10 cellular contexts compared by ENCODE assay signal in the genomic region with DNA sequence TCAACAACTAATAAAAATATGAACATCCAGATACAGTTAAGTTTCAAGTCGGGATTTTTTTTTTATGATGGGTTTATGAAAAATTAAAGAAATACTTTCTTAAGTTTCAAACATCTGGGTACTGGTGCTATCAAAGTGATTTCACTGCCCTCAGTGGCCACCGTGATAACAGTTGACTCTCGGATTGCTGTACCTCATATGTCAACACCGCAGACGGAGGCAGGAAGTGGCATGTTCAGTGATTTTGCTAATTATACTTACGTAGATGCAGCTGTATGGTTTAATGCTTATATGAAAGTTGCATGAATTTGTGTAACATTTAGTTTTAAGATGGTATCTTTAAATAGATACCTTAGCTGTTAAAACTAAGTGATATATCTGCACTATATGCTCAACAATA. TPM values are rescaled to one million over a fixed set of nuclear protein-coding genes. Genes with fewer than 3 reads are reported as not detected.
DNase-seq lines count a peak whose midpoint lies in the region; ATAC-seq and TF ChIP-seq lines count a peak whose summit lies in the region.
"Had no signal": no experiment of that assay in that cellular context is flagged by ENCODE, and none has a peak within 500 bp of the region (broad histone marks: within the 10 kb centered on the region; RNA-seq: fewer than 3 reads in every experiment).

No MANE protein-coding gene starts in this region.

- peaks cover 3% of the 10 kb centered on the region for H3K4me1 ChIP-seq in right cardiac atrium (ENCODE audit: control insufficient read depth, insufficient read depth, low read length)

- H3K9me3 Mint-ChIP-seq in CD4-positive, alpha-beta T cell: no peaks in the 10 kb centered on the region
- H3K9me3 Mint-ChIP-seq in naive thymus-derived CD8-positive, alpha-beta T cell: no peaks in the 10 kb centered on the region
- H3K9me3 Mint-ChIP-seq: mesothelial cell of epicardium had no signal

- no peaks in the 10 kb centered on the region for H3K9me2 ChIP-seq in SU-DHL-6 (replicated peaks; ENCODE audit: insufficient read depth, low read length)

- H3K4me3 ChIP-seq in SU-DHL-6 (ENCODE audit: insufficient read depth, low read length, poor library complexity, severe bottlenecking) (no peak overlapping the region), right cardiac atrium (ENCODE audit: low read length) (no peak overlapping the region)

- H3K4me2 ChIP-seq in SU-DHL-6 (ENCODE audit: low read depth, low read length, poor library complexity, severe bottlenecking): peak overlapping the region; percentile 29

- CTCF ChIA-PET in CD4-positive, alpha-beta T cell (lab: Charles Lee): no interaction called here
- CTCF ChIA-PET in GM10248 (lab: Yijun Ruan, JAX): no interaction called here

- H4K20me1 ChIP-seq in SU-DHL-6 (ENCODE audit: low read depth, low read length): no peaks in the 10 kb centered on the region

- TF ChIP-seq CTCF in CD4-positive, alpha-beta T cell (IDR thresholded peaks at IDR 0.05): no peak
- TF ChIP-seq CTCF in SU-DHL-6 (IDR thresholded peaks at IDR 0.05; ENCODE audit: insufficient read depth, low read length, poor library complexity, severe bottlenecking) (no peak), GM10248 (IDR thresholded peaks at IDR 0.05; ENCODE audit: control extremely low read depth, extremely low read depth, low read depth, missing control alignments) (no peak)

- POLR2A ChIA-PET in CD4-positive, alpha-beta T cell (lab: Charles Lee): interaction anchor here (0.8 to 1.1 kb wide), 3 partner anchors 10 to 854 kb away, joined by 3 read pairs; a partner anchor contains a TSS
- POLR2A ChIA-PET in naive thymus-derived CD8-positive, alpha-beta T cell (lab: Charles Lee): no interaction called here
- POLR2A ChIA-PET in GM10248 (lab: Yijun Ruan, JAX): no interaction called here

- no peak overlapping the region for H3K9ac ChIP-seq in SU-DHL-6 (ENCODE audit: low read length)

- no peaks in the 10 kb centered on the region for H3K79me2 ChIP-seq in SU-DHL-6 (ENCODE audit: insufficient read depth, low read length)

- intact Hi-C loops in CD4-positive, alpha-beta T cell (cut with DNase I, micrococcal nuclease): no loop called here
- intact Hi-C loops in right cardiac atrium (cut with DNase I): no loop called here

- no peak overlapping the region for H3K27ac ChIP-seq in CD4-positive, alpha-beta T cell (ENCODE audit: low read depth, low read length)
- H3K27ac ChIP-seq in SU-DHL-6 (ENCODE audit: low read depth, low read length) (peak overlapping the region; percentile 39; the same call in 1 of the 2 replicates), right cardiac atrium (ENCODE audit: low read length) (no peak overlapping the region)

- no peaks in the 10 kb centered on the region for H3F3A ChIP-seq in SU-DHL-6 (ENCODE audit: insufficient read depth)

- peak overlapping the region; percentile 49 for H3K4me3 Mint-ChIP-seq in CD4-positive, alpha-beta T cell
- H3K4me3 Mint-ChIP-seq in naive thymus-derived CD8-positive, alpha-beta T cell: peak overlapping the region in 8 of 10 donors; percentile 17 to 76 (median 56)
- H3K4me3 Mint-ChIP-seq: mesothelial cell of epicardium had no signal

- DNase-seq in CD4-positive, alpha-beta T cell: peak in 7 of 10 experiments; percentile 11 to 46 (median 30)
- peak; percentile 15 for DNase-seq in activated effector memory CD4-positive, alpha-beta T cell treated with Interleukin-2 at 50 U/mL for 16 hours
- DNase-seq in naive thymus-derived CD8-positive, alpha-beta T cell: peak; percentile 6 to 79 (median 37)
- DNase-seq in GM10248 (ENCODE audit: extremely low spot score) (no peak), COLO668 (lab: John Stamatoyannopoulos, UW; ENCODE audit: unreplicated experiment) (no peak), right cardiac atrium (no peak)
- DNase-seq: GDM1 had no signal

- peaks cover 50% of the 10 kb centered on the region for H3K36me3 Mint-ChIP-seq in CD4-positive, alpha-beta T cell (ENCODE audit: low read depth)
- peaks cover 0 to 51% (median 12%) of the 10 kb centered on the region in 3 donors for H3K36me3 Mint-ChIP-seq in naive thymus-derived CD8-positive, alpha-beta T cell

- peak overlapping the region; percentile 89 for H3K27ac Mint-ChIP-seq in CD4-positive, alpha-beta T cell
- H3K27ac Mint-ChIP-seq in naive thymus-derived CD8-positive, alpha-beta T cell: peak overlapping the region; percentile 78 to 95 (median 87)
- H3K27ac Mint-ChIP-seq: mesothelial cell of epicardium had no signal

- no peaks in the 10 kb centered on the region for H3K9me3 ChIP-seq in CD4-positive, alpha-beta T cell (ENCODE audit: control insufficient read depth, low read length)
- H3K9me3 ChIP-seq in SU-DHL-6 (ENCODE audit: insufficient read depth, low read length) (no peaks in the 10 kb centered on the region), right cardiac atrium (ENCODE audit: control insufficient read depth, low read length) (no peaks in the 10 kb centered on the region)

- peaks cover 18% of the 10 kb centered on the region; the same call in 1 of the 2 replicates for H3K36me3 ChIP-seq in SU-DHL-6 (ENCODE audit: low read length)

- peak; percentile 98 for ATAC-seq in CD4-positive, alpha-beta T cell (ENCODE audit: poor library complexity)
- ATAC-seq in naive thymus-derived CD8-positive, alpha-beta T cell: peak; percentile 98 to 99
- no peak for ATAC-seq in HG03135 (IDR thresholded peaks at IDR 0.05; ENCODE audit: unreplicated experiment)
- ATAC-seq in right cardiac atrium: no peak

- WGBS in right cardiac atrium: 60% methylated on average over 6 of the region's 6 CpGs

- H3K27me3 Mint-ChIP-seq in CD4-positive, alpha-beta T cell: no peaks in the 10 kb centered on the region
- no peaks in the 10 kb centered on the region for H3K27me3 Mint-ChIP-seq in naive thymus-derived CD8-positive, alpha-beta T cell

- H3K4me1 Mint-ChIP-seq in CD4-positive, alpha-beta T cell (ENCODE audit: low read depth): peaks cover 18% of the 10 kb centered on the region
- H3K4me1 Mint-ChIP-seq in naive thymus-derived CD8-positive, alpha-beta T cell: peaks cover 11 to 23% (median 13%) of the 10 kb centered on the region in 4 donors

- H3K27me3 ChIP-seq in CD4-positive, alpha-beta T cell (ENCODE audit: control insufficient read depth, insufficient read depth, low read length): no peaks in the 10 kb centered on the region
- H3K27me3 ChIP-seq in SU-DHL-6 (ENCODE audit: low read length) (no peaks in the 10 kb centered on the region), right cardiac atrium (ENCODE audit: control insufficient read depth, insufficient read depth) (no peaks in the 10 kb centered on the region)

- no peak overlapping the region for H2AFZ ChIP-seq in SU-DHL-6 (ENCODE audit: low read depth, low read length, severe bottlenecking)

RNA-seq across cellular contexts. Expression of a gene that starts 20.8 kb away (rescaled TPM):
- 1 to 10 TPM; 1.2 to 1.5 TPM for total RNA-seq in CD4-positive, alpha-beta T cell
- total RNA-seq in naive thymus-derived CD8-positive, alpha-beta T cell: 1 to 10 TPM; 7.2 to 8.1 TPM
- polyA plus RNA-seq in naive thymus-derived CD8-positive, alpha-beta T cell: 10 to 100 TPM; 21.2 to 37.7 (median 25.3) TPM
- 100 to 1,000 TPM in 3 of 4 donors, 10 to 100 TPM in 1; 99.7 to 173 (median 152) TPM for total RNA-seq in right cardiac atrium
- polyA plus RNA-seq in right cardiac atrium: 122 TPM

Comparison
In these comparisons a context has a peak if more than half of its experiments do, and no peak if none do; other contexts are left out.
1. ATAC-seq: peak in CD4-positive, alpha-beta T cell (single experiment) and naive thymus-derived CD8-positive, alpha-beta T cell (2 of 2); none in HG03135 (single experiment) and right cardiac atrium (0 of 2).
2. DNase-seq: peak in CD4-positive, alpha-beta T cell (7 of 10), activated effector memory CD4-positive, alpha-beta T cell treated with Interleukin-2 at 50 U/mL for 16 hours (single experiment) and naive thymus-derived CD8-positive, alpha-beta T cell (10 of 10); none in GM10248 (single experiment), COLO668 (single experiment) and right cardiac atrium (0 of 3).
3. RNA of a gene that starts 20.8 kb away (total RNA-seq): 99.7 to 173 TPM in right cardiac atrium; 7.2 to 8.1 TPM in naive thymus-derived CD8-positive, alpha-beta T cell and 1.2 to 1.5 TPM in CD4-positive, alpha-beta T cell; every median in the first group is over 10 times any median in the second.